In the genomic region with DNA sequence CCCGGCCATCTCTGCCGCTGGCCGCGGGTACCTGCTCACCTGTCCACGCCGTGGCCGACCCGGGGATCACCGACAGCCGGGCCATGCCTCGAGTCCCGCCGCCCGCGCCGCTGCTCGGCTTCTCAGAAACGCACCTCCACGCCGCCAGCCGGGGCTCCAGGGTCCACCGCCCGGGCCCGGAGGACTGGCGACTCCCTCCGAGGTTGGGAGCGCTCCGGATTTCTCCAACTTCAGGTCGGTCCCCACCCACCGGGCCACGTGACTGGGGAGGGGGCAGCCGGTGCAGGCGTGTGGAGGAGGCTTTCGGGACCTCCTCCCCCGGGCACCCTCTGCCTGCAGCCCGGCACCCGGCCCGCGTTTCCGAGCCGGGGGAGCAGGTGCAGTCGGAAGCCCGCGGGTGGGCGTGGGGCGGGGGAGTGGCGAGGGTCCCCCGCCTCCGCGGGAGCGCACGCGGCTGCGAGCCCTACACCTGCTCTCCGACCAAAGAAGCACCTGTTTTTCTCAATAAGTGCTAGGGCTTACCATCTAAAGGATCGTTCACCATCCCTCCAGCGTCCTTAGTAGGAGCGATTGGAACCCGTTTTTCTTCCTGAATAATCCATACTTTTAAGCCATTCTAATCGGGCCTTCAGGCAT, we compare ENCODE assay signal across 9 cellular contexts. TPM values are rescaled to one million over a fixed set of nuclear protein-coding genes. Genes with fewer than 3 reads are reported as not detected.
DNase-seq lines count a peak whose midpoint lies in the region; ATAC-seq and TF ChIP-seq lines count a peak whose summit lies in the region.
"Had no signal": no experiment of that assay in that cellular context is flagged by ENCODE, and none has a peak within 500 bp of the region (broad histone marks: within the 10 kb centered on the region; RNA-seq: fewer than 3 reads in every experiment).

No MANE protein-coding gene starts in this region.

- DNase-seq in DMS 273 (lab: John Stamatoyannopoulos, UW; ENCODE audit: unreplicated experiment) (peak; percentile 45), DMS 273 treated with DMSO at 0.1 percent for 48 hours (lab: John Stamatoyannopoulos, UW) (no peak), omental fat pad (ENCODE audit: low spot score) (no peak), EL (no peak)
- DNase-seq in activated CD8-positive, alpha-beta T cell treated with anti-CD3 and anti-CD28 coated beads for 36 hours, result peak; percentile 9

- peaks cover 5 to 11% of the 10 kb centered on the region in 2 donors for H3K4me1 ChIP-seq in esophagus (ENCODE audit: control insufficient read depth in 2 of 2, insufficient read depth in 2 of 2, low read length in 1 of 2)

- H3K36me3 Mint-ChIP-seq in activated CD8-positive, alpha-beta T cell treated with anti-CD3 and anti-CD28 coated beads for 36 hours (ENCODE audit: low read depth), result no peaks in the 10 kb centered on the region

- H3K4me1 Mint-ChIP-seq in activated CD8-positive, alpha-beta T cell treated with anti-CD3 and anti-CD28 coated beads for 36 hours (ENCODE audit: low read depth), result peaks cover 26% of the 10 kb centered on the region

- peak overlapping the region; percentile 28 for H3K4me3 Mint-ChIP-seq in activated CD8-positive, alpha-beta T cell treated with anti-CD3 and anti-CD28 coated beads for 36 hours

- no peak overlapping the region for H3K27ac ChIP-seq in esophagus (ENCODE audit: low read depth in 2 of 2, low read length in 1 of 2)
- H3K27ac ChIP-seq: 22Rv1 had no signal

- H3K27me3 Mint-ChIP-seq in activated CD8-positive, alpha-beta T cell treated with anti-CD3 and anti-CD28 coated beads for 36 hours, result peaks cover 29% of the 10 kb centered on the region

- H3K9me3 ChIP-seq in esophagus (ENCODE audit: control insufficient read depth in 2 of 2, insufficient read depth in 1 of 2, low read depth in 1 of 2, low read length in 1 of 2), result peaks cover 0 to 3% of the 10 kb centered on the region in 2 donors

- no peaks in the 10 kb centered on the region for H3K9me3 Mint-ChIP-seq in activated CD8-positive, alpha-beta T cell treated with anti-CD3 and anti-CD28 coated beads for 36 hours

- POLR2A ChIA-PET in activated CD8-positive, alpha-beta T cell treated with anti-CD3 and anti-CD28 coated beads for 36 hours (lab: Charles Lee), result no interaction called here

- H3K36me3 ChIP-seq in esophagus (ENCODE audit: control insufficient read depth in 2 of 2, insufficient read depth in 2 of 2, low read length in 1 of 2), result no peaks in the 10 kb centered on the region

- CTCF ChIA-PET in activated CD8-positive, alpha-beta T cell treated with anti-CD3 and anti-CD28 coated beads for 36 hours (lab: Charles Lee), result interaction anchor here (1.0 to 3.5 kb wide), 2 partner anchors 11 kb away, joined by 3 to 31 read pairs; no protein-coding TSS in a partner anchor

- no peak overlapping the region for H3K27ac Mint-ChIP-seq in activated CD8-positive, alpha-beta T cell treated with anti-CD3 and anti-CD28 coated beads for 36 hours

- no peak for TF ChIP-seq CTCF in activated CD8-positive, alpha-beta T cell treated with anti-CD3 and anti-CD28 coated beads for 36 hours (IDR thresholded peaks at IDR 0.05)
- TF ChIP-seq CTCF in omental fat pad (IDR thresholded peaks at IDR 0.05), result no peak

- ATAC-seq in activated CD8-positive, alpha-beta T cell treated with anti-CD3 and anti-CD28 coated beads for 36 hours, result no peak
- ATAC-seq in omental fat pad (ENCODE audit: low FRiP score) (peak; percentile 23), GM21717 (IDR thresholded peaks at IDR 0.05; ENCODE audit: unreplicated experiment) (no peak), GM21529 (IDR thresholded peaks at IDR 0.05; ENCODE audit: unreplicated experiment) (no peak)

- no peaks in the 10 kb centered on the region for H3K27me3 ChIP-seq in esophagus (ENCODE audit: control insufficient read depth in 1 of 2, insufficient read depth in 2 of 2, low read length in 2 of 2)

- H3K4me3 ChIP-seq in esophagus (ENCODE audit: low read depth in 1 of 2, low read length in 2 of 2), result peak overlapping the region; percentile 42 to 43

- intact Hi-C loops in activated CD8-positive, alpha-beta T cell treated with anti-CD3 and anti-CD28 coated beads for 36 hours (cut with micrococcal nuclease), result no loop called here

- 12 to 13% methylated on average over 46 to 60 of the region's 60 CpGs for WGBS in esophagus, 2 donors

RNA-seq across cellular contexts. Expression of a gene that starts 0.6 kb away (rescaled TPM):
- total RNA-seq in activated CD8-positive, alpha-beta T cell treated with anti-CD3 and anti-CD28 coated beads for 36 hours, result 1 to 10 TPM; 1.1 to 2.2 TPM
- under 1 TPM; 0.08 to 0.22 TPM for polyA plus RNA-seq in esophagus
- 10 to 100 TPM in 1 of 4 donors, 1 to 10 TPM in 2, under 1 TPM in 1; 0.63 to 13.1 (median 2.8) TPM for total RNA-seq in omental fat pad

RNA-seq across cellular contexts. Expression of a gene that starts 40.2 kb away (rescaled TPM):
- 10 to 100 TPM; 14.6 to 16.3 TPM for total RNA-seq in activated CD8-positive, alpha-beta T cell treated with anti-CD3 and anti-CD28 coated beads for 36 hours
- polyA plus RNA-seq in esophagus, result 10 to 100 TPM; 29.6 to 52.1 TPM
- 10 to 100 TPM; 31.9 to 44.4 (median 42.1) TPM for total RNA-seq in omental fat pad

Comparison
In these comparisons a context has a peak if more than half of its experiments do, and no peak if none do; other contexts are left out.
1. DNase-seq: peak in DMS 273 (single experiment) and activated CD8-positive, alpha-beta T cell treated with anti-CD3 and anti-CD28 coated beads for 36 hours (single experiment); none in DMS 273 treated with DMSO at 0.1 percent for 48 hours (single experiment), omental fat pad (single experiment) and EL (single experiment).